1 cellular context compared by ENCODE assay signal in the genomic region with DNA sequence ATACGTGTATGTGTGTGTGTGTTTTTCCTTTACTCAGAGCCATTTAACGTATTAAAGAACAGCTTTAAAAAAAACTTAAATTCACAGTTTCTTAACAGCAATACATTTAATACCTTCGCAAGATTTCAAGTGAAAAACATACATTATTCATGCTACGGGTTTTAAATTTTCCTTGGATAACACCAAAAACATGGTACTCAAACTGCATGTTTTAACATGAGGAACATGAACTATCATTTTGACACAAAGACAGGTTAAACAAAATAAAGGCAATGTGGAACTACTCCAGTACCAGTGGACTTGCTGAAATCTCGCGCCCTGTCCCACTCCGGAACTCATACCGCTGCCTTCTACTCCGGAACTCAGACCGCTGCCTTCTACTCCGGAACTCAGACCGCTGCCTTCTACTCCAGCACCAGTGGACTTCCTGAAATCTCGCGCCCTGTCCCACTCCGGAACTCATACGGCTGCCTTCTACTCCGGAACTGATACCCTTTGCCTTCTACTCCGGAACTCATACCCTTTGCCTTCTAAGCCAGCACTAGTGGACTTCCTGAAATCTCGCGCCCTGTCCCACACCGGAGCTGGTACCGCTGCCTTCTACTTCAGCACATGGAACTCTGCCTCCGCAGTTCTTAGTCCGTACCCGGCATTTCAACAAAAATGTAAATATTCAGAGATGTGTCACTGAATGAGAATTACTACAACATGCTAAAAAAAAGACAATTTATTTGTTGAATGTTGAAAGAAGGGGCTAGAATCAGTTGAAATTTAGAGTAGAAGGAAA.
TF ChIP-seq lines count a peak whose summit lies in the region.

No MANE protein-coding gene starts in this region.

TF ChIP-seq in K562, 482 proteins besides CTCF, POLR2A, EP300 and RAD21 (continued from another document and continues in another):
- TF ChIP-seq, protein P1, sequence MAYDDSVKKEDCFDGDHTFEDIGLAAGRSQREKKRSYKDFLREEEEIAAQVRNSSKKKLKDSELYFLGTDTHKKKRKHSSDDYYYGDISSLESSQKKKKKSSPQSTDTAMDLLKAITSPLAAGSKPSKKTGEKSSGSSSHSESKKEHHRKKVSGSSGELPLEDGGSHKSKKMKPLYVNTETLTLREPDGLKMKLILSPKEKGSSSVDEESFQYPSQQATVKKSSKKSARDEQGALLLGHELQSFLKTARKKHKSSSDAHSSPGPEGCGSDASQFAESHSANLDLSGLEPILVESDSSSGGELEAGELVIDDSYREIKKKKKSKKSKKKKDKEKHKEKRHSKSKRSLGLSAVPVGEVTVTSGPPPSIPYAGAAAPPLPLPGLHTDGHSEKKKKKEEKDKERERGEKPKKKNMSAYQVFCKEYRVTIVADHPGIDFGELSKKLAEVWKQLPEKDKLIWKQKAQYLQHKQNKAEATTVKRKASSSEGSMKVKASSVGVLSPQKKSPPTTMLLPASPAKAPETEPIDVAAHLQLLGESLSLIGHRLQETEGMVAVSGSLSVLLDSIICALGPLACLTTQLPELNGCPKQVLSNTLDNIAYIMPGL (CRISPR knock-in tag; IDR thresholded peaks at IDR 0.05): 0 out of 2 replicates have a peak, but pooled peaks have one; percentile 35
- TF ChIP-seq ZNF551 (CRISPR knock-in tag; IDR thresholded peaks at IDR 0.05) (no peak), CXXC5 (CRISPR knock-in tag; IDR thresholded peaks at IDR 0.05) (peak; percentile 33), FOXK1 (CRISPR knock-in tag; IDR thresholded peaks at IDR 0.05; ENCODE audit: borderline replicate concordance) (no peak), RBBP5 (IDR thresholded peaks at IDR 0.05; ENCODE audit: borderline replicate concordance, insufficient read depth, low read length, poor library complexity, severe bottlenecking) (peak; percentile 93), ZBTB49 (CRISPR knock-in tag; IDR thresholded peaks at IDR 0.05; ENCODE audit: borderline replicate concordance) (no peak), MCM3 (IDR thresholded peaks at IDR 0.05) (no peak), GABPB2 (CRISPR knock-in tag; conservative IDR thresholded peaks at IDR 0.05) (no peak), TCF7 (IDR thresholded peaks at IDR 0.05; ENCODE audit: borderline replicate concordance) (no peak), ZBTB12 (CRISPR knock-in tag; IDR thresholded peaks at IDR 0.05) (no peak), FOSL1 (tag; conservative IDR thresholded peaks at IDR 0.05) (peak; percentile 25; the same call in 1 of the 2 replicates), ZNF134 (CRISPR knock-in tag; conservative IDR thresholded peaks at IDR 0.05) (no peak), MBD2 (IDR thresholded peaks at IDR 0.05; ENCODE audit: borderline replicate concordance, low read depth) (peak; percentile 47; the same call in 1 of the 2 replicates), GABPB1 (CRISPR knock-in tag; IDR thresholded peaks at IDR 0.05) (peak; percentile 92), RBM39 (optimal IDR thresholded peaks at IDR 0.05; ENCODE audit: low read depth, low read length) (no peak), MLLT1 (IDR thresholded peaks at IDR 0.05) (peak; percentile 53 to 89; a peak in 3 of 4 replicates), FOXM1 (IDR thresholded peaks at IDR 0.05; ENCODE audit: low read depth) (peak; percentile 40; the same call in 1 of the 2 replicates), FOXM1 (CRISPR knock-in tag; IDR thresholded peaks at IDR 0.05; ENCODE audit: low read depth) (no peak), ELF1 (tag; IDR thresholded peaks at IDR 0.05) (peak; percentile 99), MECOM (CRISPR knock-in tag; IDR thresholded peaks at IDR 0.05) (no peak), SRSF7 (optimal IDR thresholded peaks at IDR 0.05; ENCODE audit: low read depth, low read length) (no peak), MITF (IDR thresholded peaks at IDR 0.05) (no peak), KHSRP (IDR thresholded peaks at IDR 0.05) (no peak), NCOA2 (IDR thresholded peaks at IDR 0.05; ENCODE audit: partially characterized antibody in 2 of 2) (no peak), SMARCE1 (IDR thresholded peaks at IDR 0.05) (peak; percentile 13; the same call in 1 of the 2 replicates), ZFP36 (IDR thresholded peaks at IDR 0.05; ENCODE audit: low read depth, low read length, partially characterized antibody) (no peak), POLR2AphosphoS5 (IDR thresholded peaks at IDR 0.05; ENCODE audit: control insufficient read depth, insufficient read depth, low read depth, low read length) (peak; percentile 88; the same call in 1 of the 2 replicates), L3MBTL2 (IDR thresholded peaks at IDR 0.05) (peak; percentile 29), THRAP3 (IDR thresholded peaks at IDR 0.05; ENCODE audit: borderline replicate concordance) (no peak), CBFB (CRISPR knock-in tag; IDR thresholded peaks at IDR 0.05) (no peak), RBFOX2 (IDR thresholded peaks at IDR 0.05; ENCODE audit: low read depth, low read length) (peak; percentile 88), SPI1 (IDR thresholded peaks at IDR 0.05; ENCODE audit: borderline replicate concordance, low read depth, low read length) (peak; percentile 85; the same call in 1 of the 2 replicates)
- TF ChIP-seq, protein P2, sequence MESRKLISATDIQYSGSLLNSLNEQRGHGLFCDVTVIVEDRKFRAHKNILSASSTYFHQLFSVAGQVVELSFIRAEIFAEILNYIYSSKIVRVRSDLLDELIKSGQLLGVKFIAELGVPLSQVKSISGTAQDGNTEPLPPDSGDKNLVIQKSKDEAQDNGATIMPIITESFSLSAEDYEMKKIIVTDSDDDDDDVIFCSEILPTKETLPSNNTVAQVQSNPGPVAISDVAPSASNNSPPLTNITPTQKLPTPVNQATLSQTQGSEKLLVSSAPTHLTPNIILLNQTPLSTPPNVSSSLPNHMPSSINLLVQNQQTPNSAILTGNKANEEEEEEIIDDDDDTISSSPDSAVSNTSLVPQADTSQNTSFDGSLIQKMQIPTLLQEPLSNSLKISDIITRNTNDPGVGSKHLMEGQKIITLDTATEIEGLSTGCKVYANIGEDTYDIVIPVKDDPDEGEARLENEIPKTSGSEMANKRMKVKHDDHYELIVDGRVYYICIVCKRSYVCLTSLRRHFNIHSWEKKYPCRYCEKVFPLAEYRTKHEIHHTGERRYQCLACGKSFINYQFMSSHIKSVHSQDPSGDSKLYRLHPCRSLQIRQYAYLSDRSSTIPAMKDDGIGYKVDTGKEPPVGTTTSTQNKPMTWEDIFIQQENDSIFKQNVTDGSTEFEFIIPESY (CRISPR knock-in tag; IDR thresholded peaks at IDR 0.05): peak; percentile 26; the same call in 1 of the 2 replicates
- TF ChIP-seq, protein P3, sequence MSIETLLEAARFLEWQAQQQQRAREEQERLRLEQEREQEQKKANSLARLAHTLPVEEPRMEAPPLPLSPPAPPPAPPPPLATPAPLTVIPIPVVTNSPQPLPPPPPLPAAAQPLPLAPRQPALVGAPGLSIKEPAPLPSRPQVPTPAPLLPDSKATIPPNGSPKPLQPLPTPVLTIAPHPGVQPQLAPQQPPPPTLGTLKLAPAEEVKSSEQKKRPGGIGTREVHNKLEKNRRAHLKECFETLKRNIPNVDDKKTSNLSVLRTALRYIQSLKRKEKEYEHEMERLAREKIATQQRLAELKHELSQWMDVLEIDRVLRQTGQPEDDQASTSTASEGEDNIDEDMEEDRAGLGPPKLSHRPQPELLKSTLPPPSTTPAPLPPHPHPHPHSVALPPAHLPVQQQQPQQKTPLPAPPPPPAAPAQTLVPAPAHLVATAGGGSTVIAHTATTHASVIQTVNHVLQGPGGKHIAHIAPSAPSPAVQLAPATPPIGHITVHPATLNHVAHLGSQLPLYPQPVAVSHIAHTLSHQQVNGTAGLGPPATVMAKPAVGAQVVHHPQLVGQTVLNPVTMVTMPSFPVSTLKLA (conservative IDR thresholded peaks at IDR 0.05): peak; percentile 81 to 87
- TF ChIP-seq, protein P4, sequence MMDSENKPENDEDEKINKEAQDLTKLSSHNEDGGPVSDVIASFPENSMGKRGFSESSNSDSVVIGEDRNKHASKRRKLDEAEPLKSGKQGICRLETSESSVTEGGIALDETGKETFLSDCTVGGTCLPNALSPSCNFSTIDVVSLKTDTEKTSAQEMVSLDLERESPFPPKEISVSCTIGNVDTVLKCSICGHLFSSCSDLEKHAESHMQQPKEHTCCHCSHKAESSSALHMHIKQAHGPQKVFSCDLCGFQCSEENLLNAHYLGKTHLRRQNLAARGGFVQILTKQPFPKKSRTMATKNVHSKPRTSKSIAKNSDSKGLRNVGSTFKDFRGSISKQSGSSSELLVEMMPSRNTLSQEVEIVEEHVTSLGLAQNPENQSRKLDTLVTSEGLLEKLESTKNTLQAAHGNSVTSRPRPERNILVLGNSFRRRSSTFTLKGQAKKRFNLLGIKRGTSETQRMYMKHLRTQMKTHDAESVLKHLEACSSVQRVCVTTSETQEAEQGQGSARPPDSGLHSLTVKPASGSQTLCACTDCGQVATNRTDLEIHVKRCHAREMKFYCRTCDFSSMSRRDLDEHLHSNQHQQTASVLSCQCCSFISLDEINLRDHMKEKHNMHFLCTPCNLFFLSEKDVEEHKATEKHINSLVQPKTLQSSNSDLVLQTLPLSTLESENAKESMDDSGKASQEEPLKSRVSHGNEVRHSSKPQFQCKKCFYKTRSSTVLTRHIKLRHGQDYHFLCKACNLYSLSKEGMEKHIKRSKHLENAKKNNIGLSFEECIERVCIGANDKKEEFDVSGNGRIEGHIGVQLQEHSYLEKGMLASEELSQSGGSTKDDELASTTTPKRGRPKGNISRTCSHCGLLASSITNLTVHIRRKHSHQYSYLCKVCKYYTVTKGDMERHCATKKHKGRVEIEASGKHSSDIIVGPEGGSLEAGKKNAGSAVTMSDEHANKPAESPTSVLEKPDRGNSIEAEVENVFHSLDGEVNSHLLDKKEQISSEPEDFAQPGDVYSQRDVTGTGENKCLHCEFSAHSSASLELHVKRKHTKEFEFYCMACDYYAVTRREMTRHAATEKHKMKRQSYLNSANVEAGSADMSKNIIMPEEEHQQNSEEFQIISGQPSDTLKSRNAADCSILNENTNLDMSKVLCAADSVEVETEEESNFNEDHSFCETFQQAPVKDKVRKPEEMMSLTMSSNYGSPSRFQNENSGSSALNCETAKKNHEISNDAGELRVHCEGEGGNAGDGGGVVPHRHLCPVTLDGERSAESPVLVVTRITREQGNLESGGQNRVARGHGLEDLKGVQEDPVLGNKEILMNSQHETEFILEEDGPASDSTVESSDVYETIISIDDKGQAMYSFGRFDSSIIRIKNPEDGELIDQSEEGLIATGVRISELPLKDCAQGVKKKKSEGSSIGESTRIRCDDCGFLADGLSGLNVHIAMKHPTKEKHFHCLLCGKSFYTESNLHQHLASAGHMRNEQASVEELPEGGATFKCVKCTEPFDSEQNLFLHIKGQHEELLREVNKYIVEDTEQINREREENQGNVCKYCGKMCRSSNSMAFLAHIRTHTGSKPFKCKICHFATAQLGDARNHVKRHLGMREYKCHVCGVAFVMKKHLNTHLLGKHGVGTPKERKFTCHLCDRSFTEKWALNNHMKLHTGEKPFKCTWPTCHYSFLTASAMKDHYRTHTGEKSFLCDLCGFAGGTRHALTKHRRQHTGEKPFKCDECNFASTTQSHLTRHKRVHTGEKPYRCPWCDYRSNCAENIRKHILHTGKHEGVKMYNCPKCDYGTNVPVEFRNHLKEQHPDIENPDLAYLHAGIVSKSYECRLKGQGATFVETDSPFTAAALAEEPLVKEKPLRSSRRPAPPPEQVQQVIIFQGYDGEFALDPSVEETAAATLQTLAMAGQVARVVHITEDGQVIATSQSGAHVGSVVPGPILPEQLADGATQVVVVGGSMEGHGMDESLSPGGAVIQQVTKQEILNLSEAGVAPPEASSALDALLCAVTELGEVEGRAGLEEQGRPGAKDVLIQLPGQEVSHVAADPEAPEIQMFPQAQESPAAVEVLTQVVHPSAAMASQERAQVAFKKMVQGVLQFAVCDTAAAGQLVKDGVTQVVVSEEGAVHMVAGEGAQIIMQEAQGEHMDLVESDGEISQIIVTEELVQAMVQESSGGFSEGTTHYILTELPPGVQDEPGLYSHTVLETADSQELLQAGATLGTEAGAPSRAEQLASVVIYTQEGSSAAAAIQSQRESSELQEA (IDR thresholded peaks at IDR 0.05; ENCODE audit: low read depth): 0 out of 2 replicates have a peak, but pooled peaks have one; percentile 49
